25 cellular contexts compared by ENCODE assay signal in genomic region chr10:93319855-93320254, GRCh38.
DNase-seq lines count a peak whose midpoint lies in the region; ATAC-seq and TF ChIP-seq lines count a peak whose summit lies in the region.
"Had no signal": no experiment of that assay in that cellular context is flagged by ENCODE, and none has a peak within 500 bp of the region (broad histone marks: within the 10 kb centered on the region; RNA-seq: fewer than 3 reads in every experiment).

No MANE protein-coding gene starts in this region.

- no peak overlapping the region for H3K4me3 ChIP-seq in fibroblast of mammary gland (ENCODE audit: control insufficient read depth, low read depth, low read length)
- H3K4me3 ChIP-seq: coronary artery, HAP-1, SJSA1, transverse colon had no signal

- ATAC-seq in HG02610 (IDR thresholded peaks at IDR 0.05; ENCODE audit: unreplicated experiment) = no peak
- ATAC-seq: activated naive CD4-positive, alpha-beta T cell treated with anti-CD3 and anti-CD28 coated beads, Interleukin-2, amount 50 U/mL, for 72 hours; left lobe of liver; PC-3; right cardiac atrium; WTC11 had no signal

- TF ChIP-seq CTCF in fibroblast of mammary gland (conservative IDR thresholded peaks at IDR 0.05; ENCODE audit: control insufficient read depth, insufficient read depth, low read depth, low read length) (no peak), GM20000 (IDR thresholded peaks at IDR 0.05; ENCODE audit: extremely low read depth, missing control alignments) (no peak)

- peak; percentile 16 for DNase-seq in NCI-H2171 treated with DMSO at 0.1 percent for 48 hours (lab: John Stamatoyannopoulos, UW)
- no peak for DNase-seq in NCI-H2171 (lab: John Stamatoyannopoulos, UW)
- peak; percentile 85 for DNase-seq in NCI-H69 (lab: John Stamatoyannopoulos, UW)
- DNase-seq in fibroblast of mammary gland (ENCODE audit: low read depth) = peak; percentile 58
- DNase-seq in activated gamma-delta T cell (lab: John Stamatoyannopoulos, UW) = no peak
- DNase-seq in GM20000 (ENCODE audit: low spot score) = no peak
- no peak for DNase-seq in middle frontal gyrus (ENCODE audit: extremely low spot score, low spot score)
- DNase-seq: ACHN; activated CD4-positive, alpha-beta memory T cell treated with anti-CD3 and anti-CD28 coated beads for 36 hours; activated T-cell treated with anti-CD3 and anti-CD28 coated beads, Interleukin-2, amount 50 U/mL, for 48 hours; EL; NCI-H1048; NCI-H524; nucleus accumbens; PC-3; right cardiac atrium; stimulated activated naive CD4-positive, alpha-beta T cell treated with Interleukin-2 at 50 U/mL for 16 hours; transverse colon had no signal

Comparison
In these comparisons a context has a peak if more than half of its experiments do, and no peak if none do; other contexts are left out.
1. DNase-seq: peak in NCI-H2171 treated with DMSO at 0.1 percent for 48 hours (single experiment), NCI-H69 (single experiment) and fibroblast of mammary gland (single experiment); none in NCI-H2171 (single experiment), activated gamma-delta T cell (single experiment), GM20000 (single experiment) and middle frontal gyrus (single experiment).